Comparison of ENCODE assay signal across 13 cellular contexts in the genomic region with DNA sequence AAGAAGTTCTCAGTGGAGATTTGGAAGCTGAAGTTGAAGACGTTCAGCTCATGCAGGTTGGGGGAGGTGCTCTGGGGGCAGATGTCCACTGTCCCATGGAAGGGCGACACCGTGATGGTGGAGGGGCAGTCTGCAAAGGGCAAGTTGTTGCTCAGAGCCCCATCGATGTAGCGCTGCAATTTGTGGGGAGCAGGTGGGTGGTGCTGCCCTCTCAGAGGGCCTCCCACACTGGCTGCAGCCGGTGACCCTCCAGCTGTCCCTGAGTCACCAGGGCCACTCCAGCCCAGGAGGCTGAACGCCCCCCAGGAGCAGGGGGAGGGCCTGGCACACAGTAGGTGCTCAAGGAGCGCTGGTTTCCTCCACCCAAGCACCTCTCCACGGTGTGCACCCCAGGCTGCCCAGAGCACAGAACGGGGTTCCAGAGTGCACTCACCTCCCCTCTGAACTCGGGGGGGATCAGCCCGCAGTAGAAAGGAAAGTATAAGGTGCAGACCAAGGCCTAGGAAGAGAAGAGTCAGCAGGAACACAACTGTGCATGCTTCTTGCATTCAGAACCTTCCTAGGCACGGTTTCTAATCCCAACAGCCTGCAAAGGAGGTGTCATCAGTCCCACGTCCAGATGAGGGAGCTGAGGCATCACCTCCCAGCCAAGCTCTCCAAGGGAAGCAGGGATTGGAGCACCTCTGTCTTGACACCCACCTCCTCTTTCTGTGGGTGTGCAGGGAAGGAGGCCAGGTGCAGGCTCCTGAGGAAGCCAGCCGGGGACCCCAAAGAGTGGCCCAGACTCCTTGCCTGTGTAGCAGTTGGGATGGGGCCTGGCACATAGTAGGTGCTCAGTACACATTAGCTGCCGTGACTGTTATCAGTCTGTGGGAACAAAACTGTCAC. TPM values are rescaled to one million over a fixed set of nuclear protein-coding genes. Genes with fewer than 3 reads are reported as not detected.
DNase-seq lines count a peak whose midpoint lies in the region; ATAC-seq, FAIRE-seq and TF ChIP-seq lines count a peak whose summit lies in the region.
"Had no signal": no experiment of that assay in that cellular context is flagged by ENCODE, and none has a peak within 500 bp of the region (broad histone marks: within the 10 kb centered on the region; RNA-seq: fewer than 3 reads in every experiment).

No MANE protein-coding gene starts in this region.

- H3K4me3 Mint-ChIP-seq in stimulated activated effector memory CD8-positive, alpha-beta T cell treated with anti-CD3 and anti-CD28 coated beads, Interleukin-12 subunit alpha, Interleukin-12 subunit beta, amount 100 ng/mL, for 72 hours: no peak overlapping the region
- H3K4me3 Mint-ChIP-seq: nephron progenitor cell had no signal

- H3K4me3 ChIP-seq in WERI-Rb-1 (ENCODE audit: low read depth, low read length) (no peak overlapping the region), smooth muscle cell (no peak overlapping the region)

- no peak for TF ChIP-seq POLR2A in H54 (IDR thresholded peaks at IDR 0.05; ENCODE audit: low read depth, low read length)

- H3K4me2 ChIP-seq in smooth muscle cell: no peak overlapping the region
- H3K4me2 ChIP-seq: KMS-11 had no signal

- H3K36me3 ChIP-seq in WERI-Rb-1: no peaks in the 10 kb centered on the region
- H3K36me3 ChIP-seq in smooth muscle cell (ENCODE audit: low read depth): no peaks in the 10 kb centered on the region
- H3K36me3 ChIP-seq: BE2C had no signal

- H3K36me3 Mint-ChIP-seq in stimulated activated effector memory CD8-positive, alpha-beta T cell treated with anti-CD3 and anti-CD28 coated beads, Interleukin-12 subunit alpha, Interleukin-12 subunit beta, amount 100 ng/mL, for 72 hours: no peaks in the 10 kb centered on the region

- H3K9ac ChIP-seq in smooth muscle cell (ENCODE audit: low read depth): no peak overlapping the region
- H3K9ac ChIP-seq: KMS-11 had no signal

- TF ChIP-seq CTCF in WERI-Rb-1 (IDR thresholded peaks at IDR 0.05; ENCODE audit: low read depth, low read length) (peak; percentile 69), smooth muscle cell (IDR thresholded peaks at IDR 0.05; ENCODE audit: borderline replicate concordance, insufficient read depth, poor library complexity, severe bottlenecking) (no peak)

- H3K27me3 ChIP-seq in WERI-Rb-1 (ENCODE audit: insufficient read depth, low read depth, severe bottlenecking): no peaks in the 10 kb centered on the region
- H3K27me3 ChIP-seq in smooth muscle cell (ENCODE audit: low read depth): peaks cover 73% of the 10 kb centered on the region

- no peaks in the 10 kb centered on the region for H4K20me1 ChIP-seq in smooth muscle cell (ENCODE audit: low read depth)

- no peak for FAIRE-seq in H54 (lab: Jason Lieb, UNC)

- peaks cover 3% of the 10 kb centered on the region for H3K4me1 Mint-ChIP-seq in stimulated activated effector memory CD8-positive, alpha-beta T cell treated with anti-CD3 and anti-CD28 coated beads, Interleukin-12 subunit alpha, Interleukin-12 subunit beta, amount 100 ng/mL, for 72 hours
- H3K4me1 Mint-ChIP-seq: nephron progenitor cell had no signal

- no peak for ATAC-seq in stimulated activated effector memory CD8-positive, alpha-beta T cell treated with anti-CD3 and anti-CD28 coated beads, Interleukin-12 subunit alpha, Interleukin-12 subunit beta, amount 100 ng/mL, for 72 hours
- ATAC-seq in GM19455 (IDR thresholded peaks at IDR 0.05; ENCODE audit: unreplicated experiment): no peak
- ATAC-seq in GM21423 (IDR thresholded peaks at IDR 0.05; ENCODE audit: unreplicated experiment): no peak

- no peaks in the 10 kb centered on the region for H3K79me2 ChIP-seq in smooth muscle cell (ENCODE audit: low read depth)

- DNase-seq in 8988T: peak; percentile 74
- DNase-seq in H54 (ENCODE audit: insufficient read length, low spot score): peak; percentile 26
- DNase-seq in WERI-Rb-1: peak; percentile 48
- peak in 37 of 42 donors; percentile 12 to 89 (median 55) for DNase-seq in head of caudate nucleus
- no peak for DNase-seq in stimulated activated effector memory CD8-positive, alpha-beta T cell treated with anti-CD3 and anti-CD28 coated beads, Interleukin-12 subunit alpha, Interleukin-12 subunit beta, amount 100 ng/mL, for 72 hours (ENCODE audit: low spot score in 2 of 2)
- no peak for DNase-seq in smooth muscle cell (lab: John Stamatoyannopoulos, UW; ENCODE audit: unreplicated experiment)
- DNase-seq: BE2C, NCI-H2171 treated with DMSO at 0.1 percent for 48 hours, nephron progenitor cell had no signal

- 84% methylated on average over 16 of the region's 16 CpGs for WGBS in smooth muscle cell (ENCODE audit: low lambda C conversion rate)

- H3K27ac Mint-ChIP-seq in stimulated activated effector memory CD8-positive, alpha-beta T cell treated with anti-CD3 and anti-CD28 coated beads, Interleukin-12 subunit alpha, Interleukin-12 subunit beta, amount 100 ng/mL, for 72 hours: no peak overlapping the region
- H3K27ac Mint-ChIP-seq: nephron progenitor cell had no signal

- intact Hi-C loops in head of caudate nucleus (cut with DNase I): no loop called here

- H3K4me1 ChIP-seq in smooth muscle cell (ENCODE audit: low read depth): no peaks in the 10 kb centered on the region
- H3K4me1 ChIP-seq: BE2C had no signal

- no peak overlapping the region for H2AFZ ChIP-seq in smooth muscle cell (ENCODE audit: low read depth)

- no peaks in the 10 kb centered on the region for H3F3A ChIP-seq in smooth muscle cell (ENCODE audit: low read depth)

- H3K27ac ChIP-seq in WERI-Rb-1 (no peak overlapping the region), smooth muscle cell (ENCODE audit: low read depth) (no peak overlapping the region)
- H3K27ac ChIP-seq: KMS-11 had no signal

- H3K9me3 Mint-ChIP-seq in stimulated activated effector memory CD8-positive, alpha-beta T cell treated with anti-CD3 and anti-CD28 coated beads, Interleukin-12 subunit alpha, Interleukin-12 subunit beta, amount 100 ng/mL, for 72 hours: no peaks in the 10 kb centered on the region
- H3K9me3 Mint-ChIP-seq: nephron progenitor cell had no signal

- no peaks in the 10 kb centered on the region for H3K9me3 ChIP-seq in WERI-Rb-1 (ENCODE audit: severe bottlenecking)
- H3K9me3 ChIP-seq in smooth muscle cell (replicated peaks; ENCODE audit: low read depth): no peaks in the 10 kb centered on the region
- H3K9me3 ChIP-seq: BE2C had no signal

RNA-seq across cellular contexts. Expression of a gene that starts 2.2 kb away (rescaled TPM):
- total RNA-seq in smooth muscle cell: not detected in 2 replicates
- polyA plus RNA-seq in smooth muscle cell: not detected in 2 replicates
- total RNA-seq: ureter had no signal

RNA-seq across cellular contexts. Expression of a gene that starts 27.3 kb away (rescaled TPM):
- 2.6 and 2.7 TPM in 2 replicates for total RNA-seq in smooth muscle cell
- polyA plus RNA-seq in smooth muscle cell: 4.9 and 5.0 TPM in 2 replicates

RNA-seq across cellular contexts. Expression of a gene that starts 34.0 kb away (rescaled TPM):
- total RNA-seq in smooth muscle cell: 11.6 and 14.5 TPM in 2 replicates
- 8.2 and 11.0 TPM in 2 replicates for polyA plus RNA-seq in smooth muscle cell

Comparison
In these comparisons a context has a peak if more than half of its experiments do, and no peak if none do; other contexts are left out.
1. DNase-seq: peak in 8988T (single experiment), H54 (single experiment), WERI-Rb-1 (single experiment) and head of caudate nucleus (37 of 42); none in stimulated activated effector memory CD8-positive, alpha-beta T cell treated with anti-CD3 and anti-CD28 coated beads, Interleukin-12 subunit alpha, Interleukin-12 subunit beta, amount 100 ng/mL, for 72 hours (0 of 2) and smooth muscle cell (single experiment).